Comparison of ENCODE assay signal across 8 cellular contexts in the genomic region with DNA sequence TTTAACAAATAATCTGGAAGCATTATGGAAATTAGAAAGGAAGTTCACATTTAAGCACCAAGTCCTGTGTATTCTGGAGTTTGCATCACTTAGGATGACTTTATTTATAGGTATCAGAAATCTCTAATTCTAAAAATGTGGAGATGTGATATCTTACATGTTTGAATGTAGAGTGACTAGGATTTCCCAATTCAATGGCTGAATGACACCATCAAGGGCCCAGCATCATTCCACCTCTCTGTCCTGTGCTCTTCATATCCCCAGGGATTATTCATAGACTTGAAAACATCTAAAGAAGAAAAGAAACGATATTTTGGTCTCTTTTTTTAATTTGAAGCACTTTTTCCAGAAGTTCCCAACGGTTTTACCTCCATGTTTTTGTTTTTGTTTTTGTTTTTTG.
"Had no signal": no experiment of that assay in that cellular context is flagged by ENCODE, and none has a peak within 500 bp of the region (broad histone marks: within the 10 kb centered on the region; RNA-seq: fewer than 3 reads in every experiment).

No MANE protein-coding gene starts in this region.

- ATAC-seq: GM12878 had no signal

- H3K4me3 ChIP-seq: GM12878 had no signal

- DNase-seq: GDM1, GF-D8 had no signal

- FAIRE-seq: G401.6, GM12878, GM12891, GM12892, GM18507, GM19239 had no signal
